In the genomic region with DNA sequence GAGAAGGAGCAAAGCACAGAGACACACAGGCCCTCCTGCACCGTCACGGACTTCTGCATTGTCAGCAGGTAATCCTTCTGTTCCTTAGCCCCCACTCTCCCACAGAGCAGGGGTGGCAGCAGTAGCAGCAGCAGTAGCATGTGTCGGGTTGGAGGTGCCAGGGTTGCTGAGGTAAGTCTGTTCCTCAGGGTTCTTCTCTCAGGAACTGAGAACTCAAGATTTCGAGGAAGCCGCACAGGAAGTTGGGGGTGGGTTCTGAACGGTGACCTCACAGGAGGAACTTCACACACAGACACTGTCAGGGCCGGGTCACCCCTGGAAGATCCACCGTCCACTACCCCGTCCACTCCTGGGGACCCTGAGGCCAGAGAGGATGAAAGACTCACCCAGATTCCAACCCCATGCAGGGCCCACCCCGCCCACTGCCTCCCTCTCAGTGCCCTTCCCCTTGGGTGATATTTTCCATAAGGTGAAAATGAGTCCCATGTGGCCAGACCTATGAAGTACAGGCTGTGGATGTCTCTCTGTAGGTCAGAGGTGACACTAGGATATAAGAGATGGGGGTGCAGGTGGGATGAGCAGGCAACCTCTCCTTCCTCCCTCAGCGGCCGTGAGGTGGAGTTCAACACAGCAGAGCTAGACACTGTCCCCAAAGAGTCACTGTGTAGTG, we compare ENCODE assay signal across 13 cellular contexts. TPM values are rescaled to one million over a fixed set of nuclear protein-coding genes. Genes with fewer than 3 reads are reported as not detected.
A peak's percentile ranks its signal among the peaks of the same experiment; 100 is the strongest.
DNase-seq lines count a peak whose midpoint lies in the region; ATAC-seq lines count a peak whose summit lies in the region.
"Had no signal": no experiment of that assay in that cellular context is flagged by ENCODE, and none has a peak within 500 bp of the region (broad histone marks: within the 10 kb centered on the region; RNA-seq: fewer than 3 reads in every experiment).

Gene SIGLEC12 (minus strand): TSS at position 207 of the 670 bp plus-strand sequence. CDS start 67 bp downstream, at position 140.

- H4K20me1 ChIP-seq in Karpas-422 (ENCODE audit: insufficient read depth, low read depth, low read length) = no peaks in the 10 kb centered on the region

- ATAC-seq in esophagus mucosa (peak; percentile 26), sciatic nerve (peak; percentile 52)
- ATAC-seq: WTC11 had no signal

- DNase-seq in KBM-7 (peak; percentile 72), SKM-1 treated with dmso at 0.1 percent for 144 hours (lab: John Stamatoyannopoulos, UW; ENCODE audit: unreplicated experiment) (peak; percentile 33), sciatic nerve (ENCODE audit: low spot score) (peak; percentile 66), germinal center (ENCODE audit: low spot score) (no peak), COLO668 (lab: John Stamatoyannopoulos, UW; ENCODE audit: unreplicated experiment) (no peak), Karpas-422 (no peak)
- no peak for DNase-seq in NK-92 treated with Interleukin-12 subunit alpha and Interleukin-12 subunit beta, amount 100 ng/mL, for 24 hours (lab: John Stamatoyannopoulos, UW)
- DNase-seq: immature natural killer cell, NCI-H1105 had no signal

- in situ Hi-C loops in KBM-7 (cut with MboI; ENCODE audit: low pct_unique_long_range_greater_than_20kb, low sequenced_read_pairs) = no loop called here

- H2AFZ ChIP-seq in Karpas-422 (ENCODE audit: low read length) = no peak within 1 kb of the TSS

- H3K27me3 ChIP-seq in Karpas-422 (ENCODE audit: low read length) = no peaks in the 10 kb centered on the region; the same call in 1 of the 2 replicates

- H3K4me1 ChIP-seq in Karpas-422 (ENCODE audit: low read length) = no peaks in the 10 kb centered on the region

- intact Hi-C loops in sciatic nerve (cut with DNase I) = no loop called here

- H3K36me3 ChIP-seq in Karpas-422 (ENCODE audit: insufficient read depth, low read length) = no peaks in the 10 kb centered on the region

- no peak within 1 kb of the TSS for H3K4me2 ChIP-seq in Karpas-422 (ENCODE audit: low read depth, low read length, poor library complexity, severe bottlenecking)

- no peak within 1 kb of the TSS for H3K4me3 ChIP-seq in Karpas-422 (ENCODE audit: low read length)

- no peaks in the 10 kb centered on the region for H3K79me2 ChIP-seq in Karpas-422 (ENCODE audit: low read length)

- no peak within 1 kb of the TSS for H3K27ac ChIP-seq in Karpas-422 (ENCODE audit: low read length)

- H3K9ac ChIP-seq in Karpas-422 (ENCODE audit: low read length) = no peak within 1 kb of the TSS

- no peaks in the 10 kb centered on the region for H3K9me2 ChIP-seq in Karpas-422 (replicated peaks; ENCODE audit: insufficient read depth, low read length)

- no peaks in the 10 kb centered on the region for H3K9me3 ChIP-seq in Karpas-422 (ENCODE audit: low read length)

RNA-seq across cellular contexts. Expression of gene SIGLEC12, which starts in this region (rescaled TPM):
- total RNA-seq in esophagus mucosa = not detected
- not detected for total RNA-seq in sciatic nerve
- not detected in 2 replicates for total RNA-seq in Karpas-422 (2014; rRNA removed; shearing (Covaris generic); ENCODE audit: low replicate concordance)
- total RNA-seq: endothelial cell of umbilical vein, H4, WTC11 had no signal

Comparison
In these comparisons a context has a peak if more than half of its experiments do, and no peak if none do; other contexts are left out.
1. Peak in ATAC-seq in esophagus mucosa; RNA of the gene not detected or under 1 TPM.
2. Peak in DNase-seq and ATAC-seq in sciatic nerve; RNA of the gene not detected or under 1 TPM.
3. DNase-seq: peak in KBM-7 (single experiment) and SKM-1 treated with dmso at 0.1 percent for 144 hours (single experiment); none in germinal center (single experiment), NK-92 treated with Interleukin-12 subunit alpha and Interleukin-12 subunit beta, amount 100 ng/mL, for 24 hours (single experiment), COLO668 (single experiment) and Karpas-422 (single experiment).